In genomic region chr16:58027341-58028167, GRCh38 we compare ENCODE assay signal across 1 cellular context.
TF ChIP-seq lines count a peak whose summit lies in the region.

No MANE protein-coding gene starts in this region.

TF ChIP-seq in IMR-90, 13 proteins besides CTCF, POLR2A, EP300 and RAD21:
- TF ChIP-seq SMC3 (IDR thresholded peaks at IDR 0.05; ENCODE audit: low read depth, low read length) (no peak), RCOR1 (IDR thresholded peaks at IDR 0.05; ENCODE audit: insufficient replicate concordance, low read length) (no peak), NFE2L2 (IDR thresholded peaks at IDR 0.05; ENCODE audit: low read depth, low read length) (no peak), RFX5 (IDR thresholded peaks at IDR 0.05; ENCODE audit: low read depth, low read length) (no peak), MXI1 (IDR thresholded peaks at IDR 0.05; ENCODE audit: borderline replicate concordance, low read depth, low read length) (no peak), ELK1 (IDR thresholded peaks at IDR 0.05; ENCODE audit: borderline replicate concordance, low read depth, low read length) (no peak), USF2 (IDR thresholded peaks at IDR 0.05; ENCODE audit: low read depth, low read length) (no peak), BHLHE40 (IDR thresholded peaks at IDR 0.05; ENCODE audit: low read depth, low read length) (no peak), MAZ (IDR thresholded peaks at IDR 0.05; ENCODE audit: borderline replicate concordance, low read depth, low read length) (no peak), MAFK (IDR thresholded peaks at IDR 0.05; ENCODE audit: low read depth, low read length) (no peak)
